23 cellular contexts compared by ENCODE assay signal in the genomic region with DNA sequence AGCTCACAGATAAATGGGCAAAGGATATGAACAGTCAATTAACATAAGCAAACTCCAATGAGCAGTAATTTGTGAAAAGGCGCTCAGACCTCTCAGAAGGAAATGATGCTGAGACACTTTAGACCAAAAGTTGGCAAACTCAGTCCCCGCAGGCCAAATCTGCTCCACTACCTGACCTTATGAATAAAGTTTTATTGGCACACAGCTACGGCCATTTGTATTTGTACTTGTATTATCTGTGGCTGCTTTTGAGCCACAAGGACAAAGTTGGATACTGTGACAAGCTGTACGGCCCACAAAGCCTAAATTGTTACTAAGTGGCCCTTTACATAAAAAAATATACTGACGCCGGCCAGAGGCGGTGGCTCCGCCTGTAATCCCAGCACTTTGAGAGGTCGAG.
DNase-seq lines count a peak whose midpoint lies in the region; ATAC-seq and TF ChIP-seq lines count a peak whose summit lies in the region.
"Had no signal": no experiment of that assay in that cellular context is flagged by ENCODE, and none has a peak within 500 bp of the region (broad histone marks: within the 10 kb centered on the region; RNA-seq: fewer than 3 reads in every experiment).

No MANE protein-coding gene starts in this region.

- H4K20me1 ChIP-seq in neural progenitor cell (ENCODE audit: low read depth), result no peaks in the 10 kb centered on the region

- no peak for ATAC-seq in activated CD8-positive, alpha-beta T cell treated with anti-CD3 and anti-CD28 coated beads for 36 hours
- no peak for ATAC-seq in activated CD8-positive, alpha-beta T cell treated with anti-CD3 and anti-CD28 coated beads, Interleukin-2, amount 10 ng/mL, durations not matched to agents 7 days and 5 days
- ATAC-seq in memory B cell (ENCODE audit: low read depth) (no peak), thoracic aorta (ENCODE audit: insufficient number of reproducible peaks, low FRiP score, low read depth) (no peak)

- TF ChIP-seq CTCF in activated CD8-positive, alpha-beta T cell treated with anti-CD3 and anti-CD28 coated beads for 36 hours (IDR thresholded peaks at IDR 0.05), result no peak
- TF ChIP-seq CTCF in VCaP (conservative IDR thresholded peaks at IDR 0.05) (no peak), thoracic aorta (IDR thresholded peaks at IDR 0.05) (no peak), neural progenitor cell (IDR thresholded peaks at IDR 0.05) (no peak)

- H2AFZ ChIP-seq in neural progenitor cell (replicated peaks), result no peak overlapping the region

- no peak overlapping the region for H3K4me2 ChIP-seq in neural progenitor cell

- no peaks in the 10 kb centered on the region for H3K9me3 ChIP-seq in thoracic aorta
- H3K9me3 ChIP-seq in neural progenitor cell (ENCODE audit: low read depth), result no peaks in the 10 kb centered on the region
- H3K9me3 ChIP-seq: Peyer's patch had no signal

- CTCF ChIA-PET in activated CD8-positive, alpha-beta T cell treated with anti-CD3 and anti-CD28 coated beads for 36 hours (lab: Charles Lee), result interaction anchor here (0.7 to 2.7 kb wide), 5 partner anchors 40 to 262 kb away, joined by 3 to 7 read pairs (median 4); no protein-coding TSS in a partner anchor
- CTCF ChIA-PET in activated CD8-positive, alpha-beta T cell treated with anti-CD3 and anti-CD28 coated beads, Interleukin-2, amount 10 ng/mL, durations not matched to agents 7 days and 5 days (lab: Charles Lee), result interaction anchor here (1.2 to 1.5 kb wide), 3 partner anchors 40 to 244 kb away, joined by 4 to 11 read pairs (median 4); no protein-coding TSS in a partner anchor

- intact Hi-C loops in activated CD8-positive, alpha-beta T cell treated with anti-CD3 and anti-CD28 coated beads for 36 hours (cut with micrococcal nuclease), result no loop called here

- no peaks in the 10 kb centered on the region for H3K27me3 ChIP-seq in thoracic aorta (replicated peaks; ENCODE audit: insufficient read depth)
- H3K27me3 ChIP-seq in neural progenitor cell, result no peaks in the 10 kb centered on the region
- H3K27me3 ChIP-seq: BLaER1 treated with 17β-estradiol and CSF1 and Interleukin-3, amounts not matched to agents 10 nM and 100 nM; Peyer's patch; SJCRH30 had no signal

- H3K27ac Mint-ChIP-seq in activated CD8-positive, alpha-beta T cell treated with anti-CD3 and anti-CD28 coated beads for 36 hours, result peak overlapping the region; percentile 76
- no peak overlapping the region for H3K27ac Mint-ChIP-seq in activated CD8-positive, alpha-beta T cell treated with anti-CD3 and anti-CD28 coated beads, Interleukin-2, amount 10 ng/mL, durations not matched to agents 7 days and 5 days
- peak overlapping the region; percentile 64 for H3K27ac Mint-ChIP-seq in memory B cell
- H3K27ac Mint-ChIP-seq in neural progenitor cell, result no peak overlapping the region

- no peak for DNase-seq in activated CD8-positive, alpha-beta T cell treated with anti-CD3 and anti-CD28 coated beads for 36 hours
- DNase-seq in activated CD8-positive, alpha-beta T cell treated with anti-CD3 and anti-CD28 coated beads, Interleukin-2, amount 10 ng/mL, durations not matched to agents 7 days and 5 days, result no peak
- DNase-seq in memory B cell (ENCODE audit: low spot score in 2 of 2), result no peak
- DNase-seq in thoracic aorta (ENCODE audit: low spot score), result no peak
- no peak for DNase-seq in NOMO-1 treated with DMSO at 0.1 percent for 48 hours (lab: John Stamatoyannopoulos, UW; ENCODE audit: unreplicated experiment)
- no peak for DNase-seq in NCI-H1417 (lab: John Stamatoyannopoulos, UW)
- no peak for DNase-seq in neural progenitor cell (ENCODE audit: low spot score)
- DNase-seq: ACHN; CD4-positive, alpha-beta memory T cell; DND-41; GOT3; HCEC 1CT; IMR-90; NCI-H1105; NCI-H2029 treated with DMSO at 0.1 percent for 48 hours; NCI-H226; NCI-H510A treated with DMSO at 0.1 percent for 48 hours; NCI-H774; Peyer's patch; SJCRH30 had no signal

- H3K4me3 ChIP-seq in thoracic aorta (no peak overlapping the region), neural progenitor cell (no peak overlapping the region)
- H3K4me3 ChIP-seq: BLaER1 treated with 17β-estradiol and CSF1 and Interleukin-3, amounts not matched to agents 10 nM and 100 nM; Peyer's patch; SJCRH30 had no signal

- H3K27me3 Mint-ChIP-seq in activated CD8-positive, alpha-beta T cell treated with anti-CD3 and anti-CD28 coated beads for 36 hours, result no peaks in the 10 kb centered on the region
- no peaks in the 10 kb centered on the region for H3K27me3 Mint-ChIP-seq in activated CD8-positive, alpha-beta T cell treated with anti-CD3 and anti-CD28 coated beads, Interleukin-2, amount 10 ng/mL, durations not matched to agents 7 days and 5 days (ENCODE audit: low read depth)
- H3K27me3 Mint-ChIP-seq in memory B cell (no peaks in the 10 kb centered on the region), neural progenitor cell (ENCODE audit: insufficient read depth, low read depth) (peaks cover 6% of the 10 kb centered on the region)
- H3K27me3 Mint-ChIP-seq: CD4-positive, alpha-beta memory T cell had no signal

- H3K36me3 Mint-ChIP-seq in activated CD8-positive, alpha-beta T cell treated with anti-CD3 and anti-CD28 coated beads for 36 hours (ENCODE audit: low read depth), result peaks cover 67% of the 10 kb centered on the region
- H3K36me3 Mint-ChIP-seq in activated CD8-positive, alpha-beta T cell treated with anti-CD3 and anti-CD28 coated beads, Interleukin-2, amount 10 ng/mL, durations not matched to agents 7 days and 5 days (ENCODE audit: low read depth), result peaks cover 84% of the 10 kb centered on the region
- H3K36me3 Mint-ChIP-seq in memory B cell (peaks cover 66% of the 10 kb centered on the region), neural progenitor cell (peaks cover 45% of the 10 kb centered on the region)

- no peak overlapping the region for H3K4me3 Mint-ChIP-seq in activated CD8-positive, alpha-beta T cell treated with anti-CD3 and anti-CD28 coated beads for 36 hours
- H3K4me3 Mint-ChIP-seq in activated CD8-positive, alpha-beta T cell treated with anti-CD3 and anti-CD28 coated beads, Interleukin-2, amount 10 ng/mL, durations not matched to agents 7 days and 5 days, result no peak overlapping the region
- H3K4me3 Mint-ChIP-seq in memory B cell (no peak overlapping the region), neural progenitor cell (no peak overlapping the region)
- H3K4me3 Mint-ChIP-seq: CD4-positive, alpha-beta memory T cell had no signal

- H3K79me2 ChIP-seq in neural progenitor cell (ENCODE audit: low read depth), result no peaks in the 10 kb centered on the region

- POLR2A ChIA-PET in activated CD8-positive, alpha-beta T cell treated with anti-CD3 and anti-CD28 coated beads for 36 hours (lab: Charles Lee), result no interaction called here
- POLR2A ChIA-PET in activated CD8-positive, alpha-beta T cell treated with anti-CD3 and anti-CD28 coated beads, Interleukin-2, amount 10 ng/mL, durations not matched to agents 7 days and 5 days (lab: Charles Lee), result no interaction called here

- H3K9ac ChIP-seq in neural progenitor cell, result no peak overlapping the region

- H3K27ac ChIP-seq in VCaP, result peak overlapping the region; percentile 89
- peak overlapping the region; percentile 43 to 62 for H3K27ac ChIP-seq in thoracic aorta
- H3K27ac ChIP-seq in neural progenitor cell, result no peak overlapping the region
- H3K27ac ChIP-seq: 22Rv1, Peyer's patch, SJCRH30 had no signal

- H3F3A ChIP-seq in neural progenitor cell (ENCODE audit: low read depth), result no peaks in the 10 kb centered on the region

- peaks cover 12 to 49% of the 10 kb centered on the region in 2 donors for H3K4me1 ChIP-seq in thoracic aorta (ENCODE audit: control insufficient read depth in 1 of 2, low read depth in 2 of 2)
- no peaks in the 10 kb centered on the region for H3K4me1 ChIP-seq in neural progenitor cell
- H3K4me1 ChIP-seq: Peyer's patch had no signal

- H3K4me1 Mint-ChIP-seq in activated CD8-positive, alpha-beta T cell treated with anti-CD3 and anti-CD28 coated beads for 36 hours (ENCODE audit: low read depth), result peaks cover 17% of the 10 kb centered on the region
- peaks cover 36% of the 10 kb centered on the region for H3K4me1 Mint-ChIP-seq in activated CD8-positive, alpha-beta T cell treated with anti-CD3 and anti-CD28 coated beads, Interleukin-2, amount 10 ng/mL, durations not matched to agents 7 days and 5 days (ENCODE audit: low read depth)
- H3K4me1 Mint-ChIP-seq in memory B cell, result peaks cover 18% of the 10 kb centered on the region
- H3K4me1 Mint-ChIP-seq in neural progenitor cell, result peaks cover 3% of the 10 kb centered on the region

- H3K9me3 Mint-ChIP-seq in activated CD8-positive, alpha-beta T cell treated with anti-CD3 and anti-CD28 coated beads for 36 hours, result no peaks in the 10 kb centered on the region
- H3K9me3 Mint-ChIP-seq in activated CD8-positive, alpha-beta T cell treated with anti-CD3 and anti-CD28 coated beads, Interleukin-2, amount 10 ng/mL, durations not matched to agents 7 days and 5 days (ENCODE audit: insufficient read depth), result no peaks in the 10 kb centered on the region
- H3K9me3 Mint-ChIP-seq in memory B cell, result no peaks in the 10 kb centered on the region
- H3K9me3 Mint-ChIP-seq in neural progenitor cell, result peaks cover 6% of the 10 kb centered on the region

- peaks cover 19% of the 10 kb centered on the region for H3K36me3 ChIP-seq in thoracic aorta
- no peaks in the 10 kb centered on the region for H3K36me3 ChIP-seq in neural progenitor cell

Comparison
In these comparisons a context has a peak if more than half of its experiments do, and no peak if none do; other contexts are left out.
1. H3K27ac Mint-ChIP-seq: peak in activated CD8-positive, alpha-beta T cell treated with anti-CD3 and anti-CD28 coated beads for 36 hours (single experiment) and memory B cell (single experiment); none in activated CD8-positive, alpha-beta T cell treated with anti-CD3 and anti-CD28 coated beads, Interleukin-2, amount 10 ng/mL, durations not matched to agents 7 days and 5 days (single experiment) and neural progenitor cell (single experiment).